8 cellular contexts compared by ENCODE assay signal in the genomic region with DNA sequence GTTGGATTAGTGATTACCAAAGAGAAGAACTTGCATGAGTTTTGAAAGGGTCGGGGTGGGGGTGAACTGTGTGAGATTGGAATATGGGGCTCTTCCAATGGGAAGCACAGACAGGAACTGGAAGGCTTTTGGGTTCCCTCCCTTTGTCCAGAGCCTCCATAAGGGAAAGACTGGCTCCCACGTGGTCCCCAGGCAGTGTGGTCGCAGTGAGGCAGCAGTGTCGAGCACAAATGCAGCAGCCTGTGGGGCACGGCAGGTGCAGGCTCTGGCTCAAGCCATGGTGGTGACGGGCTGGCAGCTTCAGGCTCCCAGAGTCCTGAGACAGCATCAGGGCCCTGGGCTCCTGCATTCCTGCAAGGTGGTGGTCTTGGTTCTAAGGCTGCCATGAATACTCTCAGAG. TPM values are rescaled to one million over a fixed set of nuclear protein-coding genes. Genes with fewer than 3 reads are reported as not detected.
"Had no signal": no experiment of that assay in that cellular context is flagged by ENCODE, and none has a peak within 500 bp of the region (broad histone marks: within the 10 kb centered on the region; RNA-seq: fewer than 3 reads in every experiment).

No MANE protein-coding gene starts in this region.

- H3K4me3 Mint-ChIP-seq: GM23338, HFFc6 had no signal

- H3K27ac Mint-ChIP-seq: GM23338, HFFc6 had no signal

- H3K4me2 ChIP-seq: GM23338 had no signal

- H3K27ac ChIP-seq: GM23248 had no signal

- H3K9me3 Mint-ChIP-seq: GM23338 had no signal

- H2AFZ ChIP-seq: GM23248, GM23338 had no signal

- H3K4me1 Mint-ChIP-seq: GM23338 had no signal

- DNase-seq: GM23248, GOT3, H7, HCEC 1CT, HFFc6 had no signal

- H3K9ac ChIP-seq: GM23248 had no signal

- H3K9me3 ChIP-seq: HAP-1 had no signal

- H3K4me1 ChIP-seq: HAP-1 had no signal

RNA-seq across cellular contexts. Expression of gene VCX2, which starts 45.5 kb away (rescaled TPM):
- total RNA-seq: GM23248, GM23338, H1, H7, HFFc6 had no signal
